In the genomic region with DNA sequence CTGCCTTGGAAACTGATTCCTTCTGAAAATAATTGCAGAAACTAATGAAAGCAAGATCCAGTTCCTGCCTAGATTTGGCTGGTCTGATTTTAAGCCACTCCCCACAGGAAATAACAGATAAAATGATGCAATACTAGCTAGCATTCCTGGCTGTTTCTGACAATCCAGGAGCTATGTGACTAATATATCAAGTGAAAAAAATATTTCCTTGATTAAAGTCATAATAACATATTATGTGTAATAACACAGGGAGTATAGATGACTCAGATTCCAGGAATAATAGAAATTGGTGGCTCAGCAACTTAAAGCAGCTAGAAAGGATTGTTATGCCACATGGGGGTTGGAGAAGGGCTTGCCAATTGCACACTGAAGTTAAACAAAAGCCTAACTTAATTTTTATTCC, we compare ENCODE assay signal across 9 cellular contexts.
A peak's percentile ranks its signal among the peaks of the same experiment; 100 is the strongest.
DNase-seq lines count a peak whose midpoint lies in the region; ATAC-seq, FAIRE-seq and TF ChIP-seq lines count a peak whose summit lies in the region.
"Had no signal": no experiment of that assay in that cellular context is flagged by ENCODE, and none has a peak within 500 bp of the region (broad histone marks: within the 10 kb centered on the region; RNA-seq: fewer than 3 reads in every experiment).

No MANE protein-coding gene starts in this region.

- intact Hi-C loops in K562 (cut with micrococcal nuclease), result no loop called here

- H3K4me1 ChIP-seq in HUES64 (ENCODE audit: insufficient read depth, low read length) (peaks cover 6% of the 10 kb centered on the region), K562 (replicated peaks in 1 of 2; ENCODE audit: control insufficient read depth in 2 of 2, insufficient read depth in 2 of 2, low read length in 2 of 2) (no peaks in the 10 kb centered on the region), thoracic aorta (ENCODE audit: control insufficient read depth in 1 of 2, low read depth in 2 of 2) (peaks cover 9 to 10% of the 10 kb centered on the region in 2 donors), BE2C (no peaks in the 10 kb centered on the region)

- TF ChIP-seq EP300 in K562 (IDR thresholded peaks at IDR 0.05; ENCODE audit: low read length), result no peak; the same call in 1 of the 2 replicates

- H3K9me3 ChIP-seq in HUES64 (ENCODE audit: insufficient read depth, low read depth, low read length), result no peaks in the 10 kb centered on the region
- H3K9me3 ChIP-seq in K562 (replicated peaks; ENCODE audit: control insufficient read depth, insufficient read depth, low read depth, low read length), result no peaks in the 10 kb centered on the region
- H3K9me3 ChIP-seq in thoracic aorta, result no peaks in the 10 kb centered on the region
- H3K9me3 ChIP-seq in BE2C, result no peaks in the 10 kb centered on the region

- no peak for TF ChIP-seq POLR2A in K562 (conservative IDR thresholded peaks at IDR 0.05)

- H3K27ac ChIP-seq in HUES64 (ENCODE audit: low read depth, low read length) (peak overlapping the region; percentile 42; the same call in 1 of the 2 replicates), K562 (ENCODE audit: extremely low read depth, low read depth, low read length) (no peak overlapping the region), thoracic aorta (peak overlapping the region in 1 of 2 donors; percentile 54)

- in situ Hi-C loops in K562 (cut with MboI), result no loop called here

- DNase-seq in K562 (ENCODE audit: extremely low read depth in 1 of 4, low spot score in 3 of 4) (no peak), thoracic aorta (ENCODE audit: low spot score) (no peak), BE2C (no peak), AML-193 (lab: John Stamatoyannopoulos, UW) (no peak)
- DNase-seq: activated B cell treated with CpG ODN at 0.5 μM for 24 hours, immature natural killer cell had no signal

- ATAC-seq in K562 (0 out of 3 replicates have a peak, but pooled peaks have one; percentile 37), thoracic aorta (ENCODE audit: insufficient number of reproducible peaks, low FRiP score, low read depth) (peak; percentile 88), GM21528 (IDR thresholded peaks at IDR 0.05; ENCODE audit: low FRiP score, unreplicated experiment) (no peak)

- no peak for TF ChIP-seq RAD21 in K562 (CRISPR knock-in tag; conservative IDR thresholded peaks at IDR 0.05 in 1 of 2, IDR thresholded peaks at IDR 0.05 in 1 of 2)

- H3K4me3 ChIP-seq in HUES64 (ENCODE audit: low read length), result no peak overlapping the region
- H3K4me3 ChIP-seq in K562, result no peak overlapping the region
- H3K4me3 ChIP-seq in thoracic aorta, result no peak overlapping the region
- H3K4me3 ChIP-seq in BE2C (ENCODE audit: low read depth, low read length), result no peak overlapping the region

- no peak overlapping the region for H3K4me2 ChIP-seq in K562 (ENCODE audit: insufficient read depth, low read length)

- no peaks in the 10 kb centered on the region for H3K9me1 ChIP-seq in K562 (ENCODE audit: control insufficient read depth, insufficient read depth, low read length)

- H3K27me3 ChIP-seq in HUES64 (ENCODE audit: insufficient read depth, low read length), result no peaks in the 10 kb centered on the region
- no peaks in the 10 kb centered on the region; a peak in 1 of 5 replicates for H3K27me3 ChIP-seq in K562 (ENCODE audit: control insufficient read depth in 2 of 2, insufficient read depth in 2 of 2, low read length in 2 of 2)
- no peaks in the 10 kb centered on the region for H3K27me3 ChIP-seq in thoracic aorta (replicated peaks; ENCODE audit: insufficient read depth)
- H3K27me3 ChIP-seq in BE2C, result no peaks in the 10 kb centered on the region

- FAIRE-seq in K562 (lab: Jason Lieb, UNC) (no peak), islet of Langerhans (lab: Jason Lieb, UNC) (peak; percentile 79)

- CTCF ChIA-PET in K562 (lab: Yijun Ruan, JAX; ENCODE audit: low intra/inter-chr PET ratio), result no interaction called here

- POLR2A ChIA-PET in K562 (lab: Yijun Ruan, JAX), result interaction anchor here (0.5 kb wide), 1 partner anchor 525 kb away, joined by 4 read pairs; no protein-coding TSS in a partner anchor

- 0 out of 2 replicates have a peak overlapping the region, but pooled peaks have one; percentile 1 for H3K9ac ChIP-seq in HUES64 (ENCODE audit: low read depth, low read length)
- H3K9ac ChIP-seq in K562 (ENCODE audit: insufficient read depth in 1 of 2, low read depth in 2 of 2, low read length in 2 of 2), result no peak overlapping the region

- H3K79me2 ChIP-seq in K562 (ENCODE audit: control insufficient read depth, insufficient read depth, low read length), result no peaks in the 10 kb centered on the region

- H2AFZ ChIP-seq in K562 (ENCODE audit: low read depth, low read length), result no peak overlapping the region

- no peaks in the 10 kb centered on the region for H3K36me3 ChIP-seq in HUES64 (ENCODE audit: insufficient read depth, low read length)
- no peaks in the 10 kb centered on the region for H3K36me3 ChIP-seq in K562 (ENCODE audit: control insufficient read depth, insufficient read depth, low read length)
- H3K36me3 ChIP-seq in thoracic aorta, result no peaks in the 10 kb centered on the region
- no peaks in the 10 kb centered on the region for H3K36me3 ChIP-seq in BE2C

- no peaks in the 10 kb centered on the region for H4K20me1 ChIP-seq in K562 (replicated peaks; ENCODE audit: control insufficient read depth, insufficient read depth, low read length)

- no peak for TF ChIP-seq CTCF in K562 (IDR thresholded peaks at IDR 0.05 in 2 of 3, conservative IDR thresholded peaks at IDR 0.05 in 1 of 3; ENCODE audit: insufficient read depth in 2 of 3, low read depth in 1 of 3, low read length in 3 of 3)
- TF ChIP-seq CTCF in thoracic aorta (IDR thresholded peaks at IDR 0.05), result no peak
- no peak for TF ChIP-seq CTCF in BE2C (IDR thresholded peaks at IDR 0.05; ENCODE audit: low read depth, low read length)

- BruUV-seq in K562 (replicated peaks; lab: Mats Ljungman, UMichigan), result no TSS peak

TF ChIP-seq in K562, 482 proteins besides CTCF, POLR2A, EP300 and RAD21 (continues in another document):
- TF ChIP-seq ETV1 (tag; conservative IDR thresholded peaks at IDR 0.05; ENCODE audit: low read depth) (peak; percentile 71; the same call in 1 of the 2 replicates), ATF7 (IDR thresholded peaks at IDR 0.05) (peak; percentile 51; the same call in 1 of the 2 replicates), FOXA3 (CRISPR knock-in tag; conservative IDR thresholded peaks at IDR 0.05 in 1 of 2, IDR thresholded peaks at IDR 0.05 in 1 of 2) (no peak), RBM25 (IDR thresholded peaks at IDR 0.05; ENCODE audit: low read depth, low read length, severe bottlenecking) (no peak), POLR2H (tag; IDR thresholded peaks at IDR 0.05; ENCODE audit: low read depth) (peak; percentile 56; the same call in 1 of the 2 replicates), ZNF12 (CRISPR knock-in tag; IDR thresholded peaks at IDR 0.05) (no peak), SRSF9 (IDR thresholded peaks at IDR 0.05; ENCODE audit: borderline replicate concordance, low read depth, low read length) (no peak), CEBPG (CRISPR knock-in tag; IDR thresholded peaks at IDR 0.05) (0 out of 2 replicates have a peak, but pooled peaks have one; percentile 35), CEBPG (tag; conservative IDR thresholded peaks at IDR 0.05 in 1 of 2, IDR thresholded peaks at IDR 0.05 in 1 of 2) (peak; percentile 85 to 96)
- TF ChIP-seq, protein P1, sequence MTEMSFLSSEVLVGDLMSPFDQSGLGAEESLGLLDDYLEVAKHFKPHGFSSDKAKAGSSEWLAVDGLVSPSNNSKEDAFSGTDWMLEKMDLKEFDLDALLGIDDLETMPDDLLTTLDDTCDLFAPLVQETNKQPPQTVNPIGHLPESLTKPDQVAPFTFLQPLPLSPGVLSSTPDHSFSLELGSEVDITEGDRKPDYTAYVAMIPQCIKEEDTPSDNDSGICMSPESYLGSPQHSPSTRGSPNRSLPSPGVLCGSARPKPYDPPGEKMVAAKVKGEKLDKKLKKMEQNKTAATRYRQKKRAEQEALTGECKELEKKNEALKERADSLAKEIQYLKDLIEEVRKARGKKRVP (CRISPR knock-in tag; IDR thresholded peaks at IDR 0.05), result peak; percentile 73
- TF ChIP-seq, protein P2, sequence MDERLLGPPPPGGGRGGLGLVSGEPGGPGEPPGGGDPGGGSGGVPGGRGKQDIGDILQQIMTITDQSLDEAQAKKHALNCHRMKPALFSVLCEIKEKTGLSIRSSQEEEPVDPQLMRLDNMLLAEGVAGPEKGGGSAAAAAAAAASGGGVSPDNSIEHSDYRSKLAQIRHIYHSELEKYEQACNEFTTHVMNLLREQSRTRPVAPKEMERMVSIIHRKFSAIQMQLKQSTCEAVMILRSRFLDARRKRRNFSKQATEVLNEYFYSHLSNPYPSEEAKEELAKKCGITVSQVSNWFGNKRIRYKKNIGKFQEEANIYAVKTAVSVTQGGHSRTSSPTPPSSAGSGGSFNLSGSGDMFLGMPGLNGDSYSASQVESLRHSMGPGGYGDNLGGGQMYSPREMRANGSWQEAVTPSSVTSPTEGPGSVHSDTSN (CRISPR knock-in tag; IDR thresholded peaks at IDR 0.05; ENCODE audit: low read depth), result no peak
- TF ChIP-seq, protein P2 (tag; conservative IDR thresholded peaks at IDR 0.05; ENCODE audit: low read depth), result no peak
- TF ChIP-seq, protein P3, sequence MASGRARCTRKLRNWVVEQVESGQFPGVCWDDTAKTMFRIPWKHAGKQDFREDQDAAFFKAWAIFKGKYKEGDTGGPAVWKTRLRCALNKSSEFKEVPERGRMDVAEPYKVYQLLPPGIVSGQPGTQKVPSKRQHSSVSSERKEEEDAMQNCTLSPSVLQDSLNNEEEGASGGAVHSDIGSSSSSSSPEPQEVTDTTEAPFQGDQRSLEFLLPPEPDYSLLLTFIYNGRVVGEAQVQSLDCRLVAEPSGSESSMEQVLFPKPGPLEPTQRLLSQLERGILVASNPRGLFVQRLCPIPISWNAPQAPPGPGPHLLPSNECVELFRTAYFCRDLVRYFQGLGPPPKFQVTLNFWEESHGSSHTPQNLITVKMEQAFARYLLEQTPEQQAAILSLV (tag; IDR thresholded peaks at IDR 0.05), result peak; percentile 42; the same call in 1 of the 2 replicates
- TF ChIP-seq, protein P4, sequence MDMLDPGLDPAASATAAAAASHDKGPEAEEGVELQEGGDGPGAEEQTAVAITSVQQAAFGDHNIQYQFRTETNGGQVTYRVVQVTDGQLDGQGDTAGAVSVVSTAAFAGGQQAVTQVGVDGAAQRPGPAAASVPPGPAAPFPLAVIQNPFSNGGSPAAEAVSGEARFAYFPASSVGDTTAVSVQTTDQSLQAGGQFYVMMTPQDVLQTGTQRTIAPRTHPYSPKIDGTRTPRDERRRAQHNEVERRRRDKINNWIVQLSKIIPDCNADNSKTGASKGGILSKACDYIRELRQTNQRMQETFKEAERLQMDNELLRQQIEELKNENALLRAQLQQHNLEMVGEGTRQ (CRISPR knock-in tag; IDR thresholded peaks at IDR 0.05), result no peak
